Comparison of ENCODE assay signal across 7 cellular contexts in the genomic region with DNA sequence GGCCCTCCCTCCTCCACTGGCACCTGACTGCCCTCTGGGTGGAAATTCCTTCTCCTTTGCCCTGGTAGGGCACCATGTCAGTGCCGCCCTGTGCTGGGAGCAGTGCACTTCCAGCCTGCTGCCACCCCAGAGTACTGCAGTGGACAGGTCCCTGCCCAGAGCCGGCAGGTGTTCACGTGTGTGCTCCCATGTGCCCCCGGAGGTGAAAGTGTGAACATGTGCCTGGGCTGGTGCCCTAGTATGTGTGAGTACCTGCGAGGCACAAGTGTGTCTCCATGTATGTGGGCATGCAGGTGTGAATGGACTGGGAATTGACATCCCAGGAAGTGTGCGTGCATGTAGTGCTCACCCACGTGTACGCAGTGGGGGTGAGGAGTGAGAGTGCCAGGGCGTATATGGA. TPM values are rescaled to one million over a fixed set of nuclear protein-coding genes. Genes with fewer than 3 reads are reported as not detected.
A peak's percentile ranks its signal among the peaks of the same experiment; 100 is the strongest.
DNase-seq lines count a peak whose midpoint lies in the region; ATAC-seq, FAIRE-seq and TF ChIP-seq lines count a peak whose summit lies in the region.

No MANE protein-coding gene starts in this region.

- H3K9me3 ChIP-seq in PC-3 (ENCODE audit: low read length), result no peaks in the 10 kb centered on the region

- H4K20me1 ChIP-seq in PC-3 (ENCODE audit: low read length), result no peaks in the 10 kb centered on the region

- H3K27me3 ChIP-seq in PC-3 (ENCODE audit: low read length) (no peaks in the 10 kb centered on the region), bronchial epithelial cell (ENCODE audit: control insufficient read depth, insufficient read depth, low read length) (no peaks in the 10 kb centered on the region)

- H3K36me3 ChIP-seq in PC-3 (ENCODE audit: low read depth, low read length), result 0 out of 2 replicates have a peak, but pooled peaks cover 4% of the 10 kb centered on the region
- H3K36me3 ChIP-seq in bronchial epithelial cell (ENCODE audit: control insufficient read depth, insufficient read depth, low read length), result no peaks in the 10 kb centered on the region

- H3K9me2 ChIP-seq in PC-3 (replicated peaks; ENCODE audit: low read length), result no peaks in the 10 kb centered on the region

- ATAC-seq in GM19351 (IDR thresholded peaks at IDR 0.05; ENCODE audit: unreplicated experiment) (peak; percentile 48), PC-3 (peak; percentile 57), HG03439 (IDR thresholded peaks at IDR 0.05; ENCODE audit: unreplicated experiment) (no peak)

- H3K27ac ChIP-seq in PC-3 (ENCODE audit: low read length), result no peak overlapping the region

- peak; percentile 84 for FAIRE-seq in bronchial epithelial cell (lab: Jason Lieb, UNC)

- intact Hi-C loops in PC-3 (cut with micrococcal nuclease), result no loop called here

- DNase-seq in PC-3 (peak; percentile 32), bronchial epithelial cell (ENCODE audit: low read depth) (no peak), nucleus accumbens (lab: John Stamatoyannopoulos, UW) (no peak), AG20443 (ENCODE audit: low spot score) (no peak)
- peak; percentile 18 to 30 for DNase-seq in stimulated activated CD4-positive, alpha-beta T cell treated with anti-CD3 and anti-CD28 coated beads, Interleukin-1b, Interleukin-23, amount 100 ng/mL, for 4 hours (ENCODE audit: low read depth in 2 of 2)

- H3K79me2 ChIP-seq in PC-3 (ENCODE audit: low read length), result no peaks in the 10 kb centered on the region

- no peak overlapping the region for H2AFZ ChIP-seq in PC-3 (ENCODE audit: low read length)

- no peaks in the 10 kb centered on the region for H3F3A ChIP-seq in PC-3 (ENCODE audit: low read length, unreplicated experiment)

- no TSS peak for BruUV-seq in PC-3 (replicated peaks; lab: Mats Ljungman, UMichigan)

- no peak overlapping the region for H3K9ac ChIP-seq in PC-3 (ENCODE audit: low read length)

- TF ChIP-seq CTCF in PC-3 (conservative IDR thresholded peaks at IDR 0.05; ENCODE audit: low read depth, low read length) (peak; percentile 53), bronchial epithelial cell (IDR thresholded peaks at IDR 0.05; ENCODE audit: insufficient read depth, low read length, severe bottlenecking) (peak; percentile 32)

- CTCF ChIA-PET in PC-3 (lab: Charles Lee), result no interaction called here

- H3K4me3 ChIP-seq in PC-3 (ENCODE audit: low read length) (no peak overlapping the region), bronchial epithelial cell (ENCODE audit: low read depth, low read length) (no peak overlapping the region)

- H3K4me1 ChIP-seq in PC-3 (ENCODE audit: insufficient read depth, low read length), result peaks cover 13% of the 10 kb centered on the region

- no peak overlapping the region for H3K4me2 ChIP-seq in PC-3 (ENCODE audit: low read length)

- POLR2A ChIA-PET in PC-3 (lab: Charles Lee; ENCODE audit: unreplicated experiment), result no interaction called here

RNA-seq across cellular contexts. Expression of a gene that starts 29.4 kb away (rescaled TPM):
- 14.4 and 25.5 TPM in 2 replicates for total RNA-seq in PC-3 (2014; rRNA removed)
- 96.4 and 176 TPM in 2 replicates for total RNA-seq in bronchial epithelial cell

RNA-seq across cellular contexts. Expression of a gene that starts 33.4 kb away (rescaled TPM):
- 21.4 and 24.9 TPM in 2 replicates for total RNA-seq in PC-3 (2014; rRNA removed)
- 1.7 and 1.8 TPM in 2 replicates for total RNA-seq in bronchial epithelial cell

Comparison
In these comparisons a context has a peak if more than half of its experiments do, and no peak if none do; other contexts are left out.
1. DNase-seq: peak in PC-3 (single experiment) and stimulated activated CD4-positive, alpha-beta T cell treated with anti-CD3 and anti-CD28 coated beads, Interleukin-1b, Interleukin-23, amount 100 ng/mL, for 4 hours (2 of 2); none in bronchial epithelial cell (single experiment), nucleus accumbens (0 of 56) and AG20443 (single experiment).